In genomic region chr3:195219351-195220045, GRCh38 we compare ENCODE assay signal across 1 cellular context.
TF ChIP-seq lines count a peak whose summit lies in the region.

No MANE protein-coding gene starts in this region.

TF ChIP-seq in WTC11, 78 proteins besides CTCF, POLR2A, EP300 and RAD21 (continued from another document):
- TF ChIP-seq MAX (CRISPR knock-in tag; IDR thresholded peaks at IDR 0.05) = no peak
- TF ChIP-seq E2F1 (CRISPR knock-in tag; IDR thresholded peaks at IDR 0.05) = no peak
- no peak for TF ChIP-seq ZNF219 (CRISPR knock-in tag; IDR thresholded peaks at IDR 0.05; ENCODE audit: borderline replicate concordance)
- TF ChIP-seq HMGA2 (CRISPR knock-in tag; IDR thresholded peaks at IDR 0.05) = no peak
TF ChIP-seq in WTC11: peak in this region for 0.
